Comparison of ENCODE assay signal across 12 cellular contexts in genomic region chr7:98357751-98358161, GRCh38. TPM values are rescaled to one million over a fixed set of nuclear protein-coding genes. Genes with fewer than 3 reads are reported as not detected.
DNase-seq lines count a peak whose midpoint lies in the region; ATAC-seq and TF ChIP-seq lines count a peak whose summit lies in the region.
"Had no signal": no experiment of that assay in that cellular context is flagged by ENCODE, and none has a peak within 500 bp of the region (broad histone marks: within the 10 kb centered on the region; RNA-seq: fewer than 3 reads in every experiment).

No MANE protein-coding gene starts in this region.

- 19% methylated on average over 7 of the region's 7 CpGs for WGBS in liver

- H3K4me3 ChIP-seq in NB4 (ENCODE audit: low read depth, low read length) (no peak overlapping the region), cardiac fibroblast (replicated peaks in 1 of 2; ENCODE audit: low read depth in 2 of 2, low read length in 2 of 2) (no peak overlapping the region), liver (ENCODE audit: low read depth in 1 of 3, low read length in 3 of 3) (peak overlapping the region in 1 of 3 donors; percentile 21)

- H3K36me3 ChIP-seq in liver (ENCODE audit: control insufficient read depth in 4 of 4, insufficient read depth in 3 of 4, low read depth in 1 of 4, low read length in 3 of 4) = no peaks in the 10 kb centered on the region

- H3K27ac ChIP-seq in liver (ENCODE audit: low read depth in 1 of 2, low read length in 2 of 2) = peak overlapping the region; percentile 69 to 72

- H3K4me1 ChIP-seq in liver (ENCODE audit: control insufficient read depth in 4 of 4, insufficient read depth in 4 of 4, low read length in 3 of 4) = peaks cover 1 to 18% (median 11%) of the 10 kb centered on the region in 4 donors

- in situ Hi-C loops in ACHN (cut with HindIII; ENCODE audit: low pct_ligation_motif_present, low pct_unique_long_range_greater_than_20kb, low sequenced_read_pairs) = no loop called here

- ATAC-seq in HG03565 (IDR thresholded peaks at IDR 0.05; ENCODE audit: unreplicated experiment) = no peak
- ATAC-seq: naive thymus-derived CD8-positive, alpha-beta T cell had no signal

- DNase-seq in ACHN (peak; percentile 83), NB4 (ENCODE audit: low read depth) (peak; percentile 26), cardiac fibroblast (ENCODE audit: low read depth in 2 of 2) (peak; percentile 59 to 79), iPS-NIHi7 (ENCODE audit: extremely low spot score) (no peak)
- no peak for DNase-seq in activated CD4-positive, CD25-positive, alpha-beta regulatory T cell treated with anti-CD3 and anti-CD28 coated beads, Interleukin-2, amount 50 U/mL, for 72 hours
- no peak for DNase-seq in activated CD4-positive, alpha-beta T cell treated with anti-CD3 and anti-CD28 coated beads, Interleukin-2, amount 50 U/mL, for 4 hours
- DNase-seq: activated CD4-positive, alpha-beta T cell treated with anti-CD3 and anti-CD28 coated beads for 48 hours; activated naive CD4-positive, alpha-beta T cell; Karpas-422; naive thymus-derived CD8-positive, alpha-beta T cell had no signal

- TF ChIP-seq CTCF in NB4 (IDR thresholded peaks at IDR 0.05; ENCODE audit: low read depth, low read length) = no peak
- TF ChIP-seq CTCF in cardiac fibroblast (IDR thresholded peaks at IDR 0.05; ENCODE audit: low read depth, low read length) = no peak
- no peak for TF ChIP-seq CTCF in liver (IDR thresholded peaks at IDR 0.05; ENCODE audit: low read depth, low read length, missing input control)

- no peak overlapping the region for H3K9ac ChIP-seq in liver (ENCODE audit: low read depth in 1 of 2, low read length in 2 of 2)

- no peaks in the 10 kb centered on the region for H3K27me3 ChIP-seq in liver (ENCODE audit: control insufficient read depth in 4 of 4, insufficient read depth in 4 of 4, low read length in 3 of 4)

- peak; percentile 33 to 40 for TF ChIP-seq RAD21 in liver (IDR thresholded peaks at IDR 0.05)

- H3K9me3 ChIP-seq in liver (ENCODE audit: control insufficient read depth in 4 of 4, low read length in 3 of 4) = no peaks in the 10 kb centered on the region

- no peak for TF ChIP-seq POLR2A in NB4 (IDR thresholded peaks at IDR 0.05; ENCODE audit: extremely low read depth, insufficient read length)

TF ChIP-seq in liver, 16 proteins besides CTCF, POLR2A, EP300 and RAD21:
- peak; percentile 52 to 68 for TF ChIP-seq HNF4A (conservative IDR thresholded peaks at IDR 0.05)
- TF ChIP-seq EGR1 (IDR thresholded peaks at IDR 0.05; ENCODE audit: low read depth in 2 of 2) = no peak
- TF ChIP-seq, protein P1, sequence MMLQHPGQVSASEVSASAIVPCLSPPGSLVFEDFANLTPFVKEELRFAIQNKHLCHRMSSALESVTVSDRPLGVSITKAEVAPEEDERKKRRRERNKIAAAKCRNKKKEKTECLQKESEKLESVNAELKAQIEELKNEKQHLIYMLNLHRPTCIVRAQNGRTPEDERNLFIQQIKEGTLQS (IDR thresholded peaks at IDR 0.05) = peak; percentile 71
- peak; percentile 81 to 85 for TF ChIP-seq JUND (IDR thresholded peaks at IDR 0.05)
- TF ChIP-seq FOXA1 (IDR thresholded peaks at IDR 0.05) = peak; percentile 45
- TF ChIP-seq GABPA (IDR thresholded peaks at IDR 0.05 in 1 of 2, conservative IDR thresholded peaks at IDR 0.05 in 1 of 2) = no peak
- no peak for TF ChIP-seq TAF1 (conservative IDR thresholded peaks at IDR 0.05)
- TF ChIP-seq HNF4G (IDR thresholded peaks at IDR 0.05) = peak; percentile 21
- peak; percentile 75 to 78 for TF ChIP-seq RXRA (IDR thresholded peaks at IDR 0.05)
- peak; percentile 66 for TF ChIP-seq SP1 (IDR thresholded peaks at IDR 0.05)
- TF ChIP-seq, protein P2, sequence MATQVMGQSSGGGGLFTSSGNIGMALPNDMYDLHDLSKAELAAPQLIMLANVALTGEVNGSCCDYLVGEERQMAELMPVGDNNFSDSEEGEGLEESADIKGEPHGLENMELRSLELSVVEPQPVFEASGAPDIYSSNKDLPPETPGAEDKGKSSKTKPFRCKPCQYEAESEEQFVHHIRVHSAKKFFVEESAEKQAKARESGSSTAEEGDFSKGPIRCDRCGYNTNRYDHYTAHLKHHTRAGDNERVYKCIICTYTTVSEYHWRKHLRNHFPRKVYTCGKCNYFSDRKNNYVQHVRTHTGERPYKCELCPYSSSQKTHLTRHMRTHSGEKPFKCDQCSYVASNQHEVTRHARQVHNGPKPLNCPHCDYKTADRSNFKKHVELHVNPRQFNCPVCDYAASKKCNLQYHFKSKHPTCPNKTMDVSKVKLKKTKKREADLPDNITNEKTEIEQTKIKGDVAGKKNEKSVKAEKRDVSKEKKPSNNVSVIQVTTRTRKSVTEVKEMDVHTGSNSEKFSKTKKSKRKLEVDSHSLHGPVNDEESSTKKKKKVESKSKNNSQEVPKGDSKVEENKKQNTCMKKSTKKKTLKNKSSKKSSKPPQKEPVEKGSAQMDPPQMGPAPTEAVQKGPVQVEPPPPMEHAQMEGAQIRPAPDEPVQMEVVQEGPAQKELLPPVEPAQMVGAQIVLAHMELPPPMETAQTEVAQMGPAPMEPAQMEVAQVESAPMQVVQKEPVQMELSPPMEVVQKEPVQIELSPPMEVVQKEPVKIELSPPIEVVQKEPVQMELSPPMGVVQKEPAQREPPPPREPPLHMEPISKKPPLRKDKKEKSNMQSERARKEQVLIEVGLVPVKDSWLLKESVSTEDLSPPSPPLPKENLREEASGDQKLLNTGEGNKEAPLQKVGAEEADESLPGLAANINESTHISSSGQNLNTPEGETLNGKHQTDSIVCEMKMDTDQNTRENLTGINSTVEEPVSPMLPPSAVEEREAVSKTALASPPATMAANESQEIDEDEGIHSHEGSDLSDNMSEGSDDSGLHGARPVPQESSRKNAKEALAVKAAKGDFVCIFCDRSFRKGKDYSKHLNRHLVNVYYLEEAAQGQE (IDR thresholded peaks at IDR 0.05) = peak; percentile 18
- TF ChIP-seq NR2F2 (IDR thresholded peaks at IDR 0.05) = peak; percentile 21
- TF ChIP-seq, protein P3, sequence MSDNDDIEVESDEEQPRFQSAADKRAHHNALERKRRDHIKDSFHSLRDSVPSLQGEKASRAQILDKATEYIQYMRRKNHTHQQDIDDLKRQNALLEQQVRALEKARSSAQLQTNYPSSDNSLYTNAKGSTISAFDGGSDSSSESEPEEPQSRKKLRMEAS (IDR thresholded peaks at IDR 0.05) = peak; percentile 11
- TF ChIP-seq YY1 (IDR thresholded peaks at IDR 0.05) = peak; percentile 54
- TF ChIP-seq ZBTB33 (IDR thresholded peaks at IDR 0.05) = no peak
- TF ChIP-seq FOXA2 (IDR thresholded peaks at IDR 0.05) = peak; percentile 63
TF ChIP-seq in liver: peak in this region for 12.

RNA-seq across cellular contexts. Expression of gene BAIAP2L1, which starts 43.1 kb away (rescaled TPM):
- total RNA-seq in liver = 1 to 10 TPM; 5.4 to 8.6 TPM
- polyA plus RNA-seq in liver = 1 to 10 TPM; 8.7 to 8.9 TPM

Comparison
In these comparisons a context has a peak if more than half of its experiments do, and no peak if none do; other contexts are left out.
1. DNase-seq: peak in ACHN (single experiment), NB4 (single experiment) and cardiac fibroblast (2 of 2); none in iPS-NIHi7 (single experiment), activated CD4-positive, CD25-positive, alpha-beta regulatory T cell treated with anti-CD3 and anti-CD28 coated beads, Interleukin-2, amount 50 U/mL, for 72 hours (single experiment) and activated CD4-positive, alpha-beta T cell treated with anti-CD3 and anti-CD28 coated beads, Interleukin-2, amount 50 U/mL, for 4 hours (0 of 2).